Comparison of ENCODE assay signal across 7 cellular contexts in the genomic region with DNA sequence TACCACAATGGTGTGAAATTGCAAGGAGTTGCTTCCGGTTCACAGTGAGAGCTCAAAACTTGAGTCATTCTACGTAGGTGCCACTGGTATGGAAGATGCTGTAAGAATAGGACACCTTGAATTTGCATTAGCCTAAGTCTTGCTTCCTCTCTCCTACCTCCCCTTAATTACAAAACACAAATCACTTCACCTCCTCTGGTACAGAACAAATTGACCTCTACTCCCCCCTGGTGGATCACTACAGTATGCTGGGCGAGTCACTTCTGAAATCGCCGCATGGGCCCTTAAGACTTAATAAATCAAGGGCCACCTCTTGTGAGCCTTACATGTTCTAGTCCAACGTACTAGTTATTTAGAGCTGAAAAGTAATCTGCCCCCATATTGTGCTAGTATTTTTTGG.
DNase-seq lines count a peak whose midpoint lies in the region; ATAC-seq and TF ChIP-seq lines count a peak whose summit lies in the region.

No MANE protein-coding gene starts in this region.

- ATAC-seq in GM18907 (IDR thresholded peaks at IDR 0.05; ENCODE audit: unreplicated experiment) = peak; percentile 88
- peak; percentile 86 for ATAC-seq in HG03060 (IDR thresholded peaks at IDR 0.05; ENCODE audit: low read depth, unreplicated experiment)

- peak; percentile 3 for DNase-seq in EH (ENCODE audit: low read depth)
- DNase-seq in NCI-H82 treated with DMSO at 0.1 percent for 48 hours (lab: John Stamatoyannopoulos, UW; ENCODE audit: unreplicated experiment) = peak; percentile 3
- no peak for DNase-seq in epithelial cell of proximal tubule (ENCODE audit: low read depth)
- no peak for DNase-seq in smooth muscle cell (lab: John Stamatoyannopoulos, UW; ENCODE audit: unreplicated experiment)
- no peak for DNase-seq in putamen (ENCODE audit: low spot score)

- H3K27me3 ChIP-seq in smooth muscle cell (ENCODE audit: low read depth) = peaks cover 5% of the 10 kb centered on the region

- 42% methylated on average over 6 of the region's 6 CpGs for WGBS in smooth muscle cell (ENCODE audit: low lambda C conversion rate)

- H3K36me3 ChIP-seq in smooth muscle cell (ENCODE audit: low read depth) = no peaks in the 10 kb centered on the region

- no peaks in the 10 kb centered on the region for H3K4me1 ChIP-seq in smooth muscle cell (ENCODE audit: low read depth)

- H3K27ac ChIP-seq in smooth muscle cell (ENCODE audit: low read depth) = no peak overlapping the region

- H3K4me3 ChIP-seq in epithelial cell of proximal tubule (ENCODE audit: low read depth, low read length) (no peak overlapping the region), smooth muscle cell (no peak overlapping the region)

- no peaks in the 10 kb centered on the region for H3K9me3 ChIP-seq in smooth muscle cell (replicated peaks; ENCODE audit: low read depth)

- H3F3A ChIP-seq in smooth muscle cell (ENCODE audit: low read depth) = no peaks in the 10 kb centered on the region

- no peaks in the 10 kb centered on the region for H3K79me2 ChIP-seq in smooth muscle cell (ENCODE audit: low read depth)

- TF ChIP-seq CTCF in epithelial cell of proximal tubule (conservative IDR thresholded peaks at IDR 0.05; ENCODE audit: low read depth, low read length) (peak; percentile 64), smooth muscle cell (IDR thresholded peaks at IDR 0.05; ENCODE audit: borderline replicate concordance, insufficient read depth, poor library complexity, severe bottlenecking) (peak; percentile 41)

- no peak overlapping the region for H2AFZ ChIP-seq in smooth muscle cell (ENCODE audit: low read depth)

- no peak overlapping the region for H3K4me2 ChIP-seq in smooth muscle cell

- no peak overlapping the region for H3K9ac ChIP-seq in smooth muscle cell (ENCODE audit: low read depth)

- H4K20me1 ChIP-seq in smooth muscle cell (ENCODE audit: low read depth) = no peaks in the 10 kb centered on the region

Comparison
In these comparisons a context has a peak if more than half of its experiments do, and no peak if none do; other contexts are left out.
1. DNase-seq: peak in EH (single experiment) and NCI-H82 treated with DMSO at 0.1 percent for 48 hours (single experiment); none in epithelial cell of proximal tubule (single experiment), smooth muscle cell (single experiment) and putamen (single experiment).